ENCODE assay signal across 8 cellular contexts in genomic region chr7:5679741-5680473, GRCh38.
A peak's percentile ranks its signal among the peaks of the same experiment; 100 is the strongest.
DNase-seq lines count a peak whose midpoint lies in the region; ATAC-seq, FAIRE-seq and TF ChIP-seq lines count a peak whose summit lies in the region.

No MANE protein-coding gene starts in this region.

- H4K20me1 ChIP-seq in astrocyte (ENCODE audit: insufficient read depth, low read length), result peaks cover 63% of the 10 kb centered on the region

- peaks cover 16% of the 10 kb centered on the region for H3K4me1 ChIP-seq in astrocyte (ENCODE audit: insufficient read depth, low read length)

- H3K36me3 Mint-ChIP-seq in astrocyte (ENCODE audit: low read depth, unreplicated experiment), result peaks cover 18% of the 10 kb centered on the region
- peaks cover 6% of the 10 kb centered on the region for H3K36me3 Mint-ChIP-seq in nephron (ENCODE audit: low read depth)

- no peak overlapping the region for H3K4me2 ChIP-seq in astrocyte (ENCODE audit: low read length)

- H3K27me3 ChIP-seq in astrocyte (ENCODE audit: insufficient read depth, low read length), result no peaks in the 10 kb centered on the region

- DNase-seq in astrocyte (ENCODE audit: low read depth) (no peak), NCI-H128 (lab: John Stamatoyannopoulos, UW; ENCODE audit: unreplicated experiment) (no peak)
- DNase-seq in stimulated activated naive CD4-positive, alpha-beta T cell treated with Interleukin-2 at 50 U/mL for 16 hours (lab: John Stamatoyannopoulos, UW), result no peak

- peaks cover 37% of the 10 kb centered on the region for H3K4me1 Mint-ChIP-seq in astrocyte (ENCODE audit: low read depth, unreplicated experiment)
- peaks cover 66% of the 10 kb centered on the region for H3K4me1 Mint-ChIP-seq in nephron

- H3K79me2 ChIP-seq in astrocyte (ENCODE audit: insufficient read depth, low read length), result peaks cover 45% of the 10 kb centered on the region

- peaks cover 9% of the 10 kb centered on the region for H3K36me3 ChIP-seq in astrocyte (ENCODE audit: insufficient read depth, low read length)

- TF ChIP-seq CTCF in astrocyte (IDR thresholded peaks at IDR 0.05; ENCODE audit: insufficient read depth, low read depth, low read length), result no peak
- no peak for TF ChIP-seq CTCF in nephron (IDR thresholded peaks at IDR 0.05; ENCODE audit: unreplicated experiment in 3 of 3)

- no peaks in the 10 kb centered on the region for H3K9me3 ChIP-seq in astrocyte (ENCODE audit: insufficient read depth, low read depth, low read length)

- ATAC-seq in GM18502 (IDR thresholded peaks at IDR 0.05; ENCODE audit: poor library complexity, unreplicated experiment), result peak; percentile 70
- peak; percentile 55 for ATAC-seq in HG02870 (IDR thresholded peaks at IDR 0.05; ENCODE audit: unreplicated experiment)
- no peak for ATAC-seq in HG02623 (IDR thresholded peaks at IDR 0.05; ENCODE audit: unreplicated experiment)
- ATAC-seq in HG03039 (IDR thresholded peaks at IDR 0.05; ENCODE audit: unreplicated experiment), result no peak

- H2AFZ ChIP-seq in astrocyte (ENCODE audit: low read depth, low read length), result no peak overlapping the region

- H3K27me3 Mint-ChIP-seq in astrocyte (ENCODE audit: low read depth, unreplicated experiment), result no peaks in the 10 kb centered on the region
- H3K27me3 Mint-ChIP-seq in nephron (ENCODE audit: low read depth), result no peaks in the 10 kb centered on the region

- no peak for FAIRE-seq in astrocyte (lab: Jason Lieb, UNC)

- H3K27ac ChIP-seq in astrocyte (ENCODE audit: low read depth, low read length), result no peak overlapping the region

- H3K4me3 ChIP-seq in astrocyte (ENCODE audit: insufficient read depth, low read depth, low read length), result no peak overlapping the region

- H3K27ac Mint-ChIP-seq in astrocyte (ENCODE audit: unreplicated experiment) (peak overlapping the region; percentile 38), nephron (peak overlapping the region; percentile 57 to 83 (median 76))

- H3K4me3 Mint-ChIP-seq in astrocyte (ENCODE audit: unreplicated experiment) (no peak overlapping the region), nephron (no peak overlapping the region)

- H3K9ac ChIP-seq in astrocyte (ENCODE audit: low read length), result no peak overlapping the region

- H3K9me3 Mint-ChIP-seq in astrocyte (ENCODE audit: unreplicated experiment) (no peaks in the 10 kb centered on the region), nephron (no peaks in the 10 kb centered on the region)

Comparison
In these comparisons a context has a peak if more than half of its experiments do, and no peak if none do; other contexts are left out.
1. ATAC-seq: peak in GM18502 (single experiment) and HG02870 (single experiment); none in HG02623 (single experiment) and HG03039 (single experiment).